ENCODE assay signal across 8 cellular contexts in genomic region chr11:26227311-26227710, GRCh38.
DNase-seq lines count a peak whose midpoint lies in the region; ATAC-seq, FAIRE-seq and TF ChIP-seq lines count a peak whose summit lies in the region.

No MANE protein-coding gene starts in this region.

- no peak overlapping the region for H3K4me3 Mint-ChIP-seq in stimulated activated naive B cell treated with anti-CD40 and anti-IgM and Interleukin-4, amounts not matched to agents 10 μg/mL and 1 μg/mL and 100 μg/mL, for 72 hours

- H3K4me3 ChIP-seq in AG10803 (ENCODE audit: low read length) (no peak overlapping the region), PC-3 (ENCODE audit: low read length) (no peak overlapping the region), vagina (no peak overlapping the region)

- no peaks in the 10 kb centered on the region for H3K27me3 ChIP-seq in PC-3 (ENCODE audit: low read length)
- H3K27me3 ChIP-seq in vagina = no peaks in the 10 kb centered on the region

- H3K9me3 ChIP-seq in PC-3 (ENCODE audit: low read length) (no peaks in the 10 kb centered on the region), vagina (no peaks in the 10 kb centered on the region)

- H3K27me3 Mint-ChIP-seq in stimulated activated naive B cell treated with anti-CD40 and anti-IgM and Interleukin-4, amounts not matched to agents 10 μg/mL and 1 μg/mL and 100 μg/mL, for 72 hours = no peaks in the 10 kb centered on the region

- POLR2A ChIA-PET in PC-3 (lab: Charles Lee; ENCODE audit: unreplicated experiment) = no interaction called here

- TF ChIP-seq CTCF in AG10803 (conservative IDR thresholded peaks at IDR 0.05; ENCODE audit: low read length) (peak; percentile 75), PC-3 (conservative IDR thresholded peaks at IDR 0.05; ENCODE audit: low read depth, low read length) (peak; percentile 70), vagina (IDR thresholded peaks at IDR 0.05) (peak in 1 of 3 experiments; percentile 47)

- CTCF ChIA-PET in PC-3 (lab: Charles Lee) = interaction anchor here (1.2 kb wide), 1 partner anchor 245 kb away, joined by 6 read pairs; no protein-coding TSS in a partner anchor

- TF ChIP-seq POLR2A in vagina (IDR thresholded peaks at IDR 0.05) = no peak

- H3K27ac ChIP-seq in PC-3 (ENCODE audit: low read length) (peak overlapping the region; percentile 88), vagina (no peak overlapping the region)

- H3K9ac ChIP-seq in PC-3 (ENCODE audit: low read length) = peak overlapping the region; percentile 19; the same call in 1 of the 2 replicates

- H3K4me2 ChIP-seq in PC-3 (ENCODE audit: low read length) = peak overlapping the region; percentile 55

- no peaks in the 10 kb centered on the region for H3K9me2 ChIP-seq in PC-3 (replicated peaks; ENCODE audit: low read length)

- no peak overlapping the region for H2AFZ ChIP-seq in PC-3 (ENCODE audit: low read length)

- no peak overlapping the region for H3K27ac Mint-ChIP-seq in stimulated activated naive B cell treated with anti-CD40 and anti-IgM and Interleukin-4, amounts not matched to agents 10 μg/mL and 1 μg/mL and 100 μg/mL, for 72 hours

- no peaks in the 10 kb centered on the region for H3K4me1 Mint-ChIP-seq in stimulated activated naive B cell treated with anti-CD40 and anti-IgM and Interleukin-4, amounts not matched to agents 10 μg/mL and 1 μg/mL and 100 μg/mL, for 72 hours

- no peaks in the 10 kb centered on the region for H3K36me3 Mint-ChIP-seq in stimulated activated naive B cell treated with anti-CD40 and anti-IgM and Interleukin-4, amounts not matched to agents 10 μg/mL and 1 μg/mL and 100 μg/mL, for 72 hours

- DNase-seq in AG10803 (ENCODE audit: low read depth) (peak; percentile 88), PC-3 (peak; percentile 81), frontal cortex (ENCODE audit: low spot score in 2 of 2) (peak in 1 of 2 donors; percentile 25), vagina (ENCODE audit: extremely low spot score in 2 of 2) (no peak), D341Med (ENCODE audit: low spot score) (no peak)
- DNase-seq in stimulated activated naive B cell treated with anti-CD40 and anti-IgM and Interleukin-4, amounts not matched to agents 10 μg/mL and 1 μg/mL and 100 μg/mL, for 72 hours = no peak

- H3F3A ChIP-seq in PC-3 (ENCODE audit: low read length, unreplicated experiment) = no peaks in the 10 kb centered on the region

- H3K9me3 Mint-ChIP-seq in stimulated activated naive B cell treated with anti-CD40 and anti-IgM and Interleukin-4, amounts not matched to agents 10 μg/mL and 1 μg/mL and 100 μg/mL, for 72 hours = no peaks in the 10 kb centered on the region

- no peaks in the 10 kb centered on the region for H4K20me1 ChIP-seq in PC-3 (ENCODE audit: low read length)

- H3K36me3 ChIP-seq in PC-3 (ENCODE audit: low read depth, low read length) = no peaks in the 10 kb centered on the region
- no peaks in the 10 kb centered on the region for H3K36me3 ChIP-seq in vagina

- ATAC-seq in GM19025 (IDR thresholded peaks at IDR 0.05; ENCODE audit: low read depth, unreplicated experiment) (peak; percentile 67), HG03196 (IDR thresholded peaks at IDR 0.05; ENCODE audit: unreplicated experiment) (peak; percentile 88), PC-3 (peak; percentile 79)
- ATAC-seq in stimulated activated naive B cell treated with anti-CD40 and anti-IgM and Interleukin-4, amounts not matched to agents 10 μg/mL and 1 μg/mL and 100 μg/mL, for 72 hours (replicated peaks) = peak; percentile 63 to 84

- no TSS peak for BruUV-seq in PC-3 (replicated peaks; lab: Mats Ljungman, UMichigan)

- H3K4me1 ChIP-seq in PC-3 (ENCODE audit: insufficient read depth, low read length) (peaks cover 43% of the 10 kb centered on the region), vagina (no peaks in the 10 kb centered on the region)

- H3K79me2 ChIP-seq in PC-3 (ENCODE audit: low read length) = no peaks in the 10 kb centered on the region

- peak; percentile 19 for FAIRE-seq in frontal cortex (lab: Jason Lieb, UNC)

- intact Hi-C loops in PC-3 (cut with micrococcal nuclease) (loop anchor here (1.0 to 2.0 kb wide), 3 partner anchors 49 to 245 kb away; no protein-coding TSS in a partner anchor), vagina (cut with DNase I) (loop anchor here (5.0 kb wide), 1 partner anchor 55 kb away; no protein-coding TSS in a partner anchor)

Comparison
In these comparisons a context has a peak if more than half of its experiments do, and no peak if none do; other contexts are left out.
1. DNase-seq: peak in AG10803 (single experiment) and PC-3 (single experiment); none in stimulated activated naive B cell treated with anti-CD40 and anti-IgM and Interleukin-4, amounts not matched to agents 10 μg/mL and 1 μg/mL and 100 μg/mL, for 72 hours (single experiment), vagina (0 of 2) and D341Med (single experiment).
2. Peak in every context shown above with its lines, with median percentiles within 50 percentile points of each other: ATAC-seq.